Comparison of ENCODE assay signal across 8 cellular contexts in genomic region chr17:37489197-37490001, GRCh38. TPM values are rescaled to one million over a fixed set of nuclear protein-coding genes. Genes with fewer than 3 reads are reported as not detected.
DNase-seq lines count a peak whose midpoint lies in the region; ATAC-seq and TF ChIP-seq lines count a peak whose summit lies in the region.

Gene DUSP14 (plus strand): TSS chr17:37489891. CDS start chr17:37512273, 22,382 bp downstream.

- peak; percentile 48 for TF ChIP-seq POLR2A in HCT116 (IDR thresholded peaks at IDR 0.05; ENCODE audit: borderline replicate concordance, extremely low read depth, insufficient read depth, insufficient read length)

- no peaks in the 10 kb centered on the region for H3K9me3 ChIP-seq in HCT116 (ENCODE audit: control insufficient read depth in 1 of 2, insufficient read depth in 1 of 2, low read depth in 1 of 2, low read length in 2 of 2)
- H3K9me3 ChIP-seq in T-helper 17 cell (ENCODE audit: control insufficient read depth, low read length, poor library complexity, severe bottlenecking): no peaks in the 10 kb centered on the region
- H3K9me3 ChIP-seq in left ventricle myocardium inferior (replicated peaks): no peaks in the 10 kb centered on the region
- H3K9me3 ChIP-seq in psoas muscle: no peaks in the 10 kb centered on the region

- 0 to 1% (median 0%) methylated on average over 45 to 98 of the region's 100 CpGs for WGBS in psoas muscle, 3 donors

- peaks cover 44% of the 10 kb centered on the region for H3K79me2 ChIP-seq in HCT116 (ENCODE audit: insufficient read depth, low read length)

- TF ChIP-seq RAD21 in HCT116 (IDR thresholded peaks at IDR 0.05; ENCODE audit: low read depth): no peak

- peaks cover 9% of the 10 kb centered on the region; the same call in 1 of the 2 replicates for H4K20me1 ChIP-seq in HCT116 (ENCODE audit: insufficient read depth)

- DNase-seq in HCT116 (ENCODE audit: low read depth, low spot score) (peak; percentile 57), NCI-H1048 (lab: John Stamatoyannopoulos, UW) (peak; percentile 78), T-helper 17 cell (peak; percentile 71 to 79 (median 75)), amniotic stem cell (lab: John Stamatoyannopoulos, UW) (peak; percentile 47), left ventricle myocardium inferior (peak; percentile 82), psoas muscle (peak; percentile 87 to 91), ureter (ENCODE audit: low spot score) (peak; percentile 79)

- no peaks in the 10 kb centered on the region for H3K27me3 Mint-ChIP-seq in T-helper 17 cell

- H3K4me3 ChIP-seq in GM08714 (ENCODE audit: low read length) (peak within 1 kb of the TSS; percentile 99), HCT116 (replicated peaks in 1 of 2; ENCODE audit: low read depth in 1 of 2, low read length in 2 of 2) (peak within 1 kb of the TSS; percentile 72 to 76), left ventricle myocardium inferior (peak within 1 kb of the TSS; percentile 94), psoas muscle (peak within 1 kb of the TSS; percentile 95)

- no peaks in the 10 kb centered on the region for H3K27me3 ChIP-seq in HCT116 (ENCODE audit: insufficient read depth, low read length)
- H3K27me3 ChIP-seq in left ventricle myocardium inferior (ENCODE audit: low read depth): no peaks in the 10 kb centered on the region
- H3K27me3 ChIP-seq in psoas muscle (ENCODE audit: insufficient read depth in 3 of 3, low read length in 2 of 3): no peaks in the 10 kb centered on the region

- peak within 1 kb of the TSS; percentile 91 for H3K27ac ChIP-seq in HCT116 (ENCODE audit: low read depth, low read length)
- H3K27ac ChIP-seq in left ventricle myocardium inferior (replicated peaks): peak within 1 kb of the TSS; percentile 94
- H3K27ac ChIP-seq in psoas muscle: peak within 1 kb of the TSS; percentile 97

- peak within 1 kb of the TSS; percentile 93 for H3K27ac Mint-ChIP-seq in T-helper 17 cell

- peaks cover 43 to 65% of the 10 kb centered on the region in 2 experiments for H3K4me1 ChIP-seq in HCT116 (ENCODE audit: control insufficient read depth in 1 of 2, insufficient read depth in 2 of 2, low read length in 2 of 2)
- H3K4me1 ChIP-seq in left ventricle myocardium inferior: peaks cover 64% of the 10 kb centered on the region
- peaks cover 31% of the 10 kb centered on the region for H3K4me1 ChIP-seq in psoas muscle

- H3K4me1 Mint-ChIP-seq in T-helper 17 cell: peaks cover 20% of the 10 kb centered on the region

- peaks cover 2% of the 10 kb centered on the region for H3K36me3 Mint-ChIP-seq in T-helper 17 cell (ENCODE audit: low read depth)

- ATAC-seq in HCT116: peak; percentile 78
- ATAC-seq in T-helper 17 cell: peak; percentile 82
- peak; percentile 85 to 86 (median 85) for ATAC-seq in psoas muscle

- POLR2A ChIA-PET in HCT116 (lab: Charles Lee): no interaction called here

- H3K9ac ChIP-seq in HCT116 (ENCODE audit: low read length): peak within 1 kb of the TSS; percentile 78

- no peaks in the 10 kb centered on the region for H3K9me2 ChIP-seq in HCT116 (ENCODE audit: insufficient read depth)

- TF ChIP-seq CTCF in HCT116 (IDR thresholded peaks at IDR 0.05 in 2 of 3, conservative IDR thresholded peaks at IDR 0.05 in 1 of 3; ENCODE audit: borderline replicate concordance in 1 of 3, insufficient read depth in 1 of 3, low read depth in 2 of 3, low read length in 2 of 3) (no peak), left ventricle myocardium inferior (IDR thresholded peaks at IDR 0.05; ENCODE audit: borderline replicate concordance) (no peak), psoas muscle (IDR thresholded peaks at IDR 0.05) (no peak)

- H3K36me3 ChIP-seq in HCT116 (ENCODE audit: control insufficient read depth in 1 of 2, insufficient read depth in 2 of 2, low read length in 2 of 2) (no peaks in the 10 kb centered on the region), left ventricle myocardium inferior (no peaks in the 10 kb centered on the region), psoas muscle (ENCODE audit: insufficient read depth in 1 of 2, low read depth in 1 of 2) (no peaks in the 10 kb centered on the region)

- peak within 1 kb of the TSS; percentile 98 for H3K4me3 Mint-ChIP-seq in T-helper 17 cell

- BruUV-seq in HCT116 (replicated peaks; lab: Mats Ljungman, UMichigan): no TSS peak

- H3K4me2 ChIP-seq in HCT116 (ENCODE audit: low read length): peak within 1 kb of the TSS; percentile 96

- CTCF ChIA-PET in HCT116 (lab: Charles Lee): no interaction called here

- intact Hi-C loops in HCT116 (cut with micrococcal nuclease): loop anchor here (2.0 to 5.0 kb wide), 2 partner anchors 83 to 118 kb away; partner anchors contain the start of genes ACACA, SYNRG and TADA2A
- intact Hi-C loops in left ventricle myocardium inferior (cut with micrococcal nuclease): loop anchor here (5.0 kb wide), 1 partner anchor 82 kb away; the partner anchor contains the start of genes ACACA and TADA2A
- intact Hi-C loops in psoas muscle (cut with DNase I): loop anchor here in 1 of 2 donors (5.0 kb wide), 1 partner anchor 82 kb away; the partner anchor contains the start of genes ACACA and TADA2A

- H2AFZ ChIP-seq in HCT116 (ENCODE audit: low read depth, low read length, poor library complexity, severe bottlenecking): no peak within 1 kb of the TSS

- RAD21 ChIA-PET in HCT116 (lab: Charles Lee; ENCODE audit: low non-redundant PET in 1 of 2, low total read pairs in 2 of 2, uncharacterized antibody in 2 of 2, unreplicated experiment in 2 of 2): no interaction called here

TF ChIP-seq in HCT116, 20 proteins besides CTCF, POLR2A, EP300 and RAD21:
- no peak for TF ChIP-seq EZH2 (IDR thresholded peaks at IDR 0.05)
- TF ChIP-seq YY1 (IDR thresholded peaks at IDR 0.05; ENCODE audit: extremely low read depth, insufficient replicate concordance, low read depth, low read length): no peak
- TF ChIP-seq ZBTB33 (IDR thresholded peaks at IDR 0.05; ENCODE audit: extremely low read depth, insufficient replicate concordance, low read length): no peak
- TF ChIP-seq ZNF274 (IDR thresholded peaks at IDR 0.05; ENCODE audit: low read depth, low read length): no peak
- peak; percentile 82 for TF ChIP-seq MAX (IDR thresholded peaks at IDR 0.05)
- TF ChIP-seq SIN3A (IDR thresholded peaks at IDR 0.05; ENCODE audit: low read depth): 0 out of 2 replicates have a peak, but pooled peaks have one; percentile 40
- TF ChIP-seq ELF1 (IDR thresholded peaks at IDR 0.05; ENCODE audit: borderline replicate concordance, low read depth): no peak
- no peak for TF ChIP-seq CEBPB (IDR thresholded peaks at IDR 0.05; ENCODE audit: low read depth)
- 0 out of 2 replicates have a peak, but pooled peaks have one; percentile 21 for TF ChIP-seq EGR1 (IDR thresholded peaks at IDR 0.05; ENCODE audit: low read depth)
- peak; percentile 79 for TF ChIP-seq POLR2AphosphoS5 (IDR thresholded peaks at IDR 0.05; ENCODE audit: low read depth, low read length)
- no peak for TF ChIP-seq FOSL1 (IDR thresholded peaks at IDR 0.05; ENCODE audit: low read depth)
- no peak for TF ChIP-seq EZH2phosphoT487 (IDR thresholded peaks at IDR 0.05; ENCODE audit: borderline replicate concordance)
TF ChIP-seq in HCT116: peak in this region for 4.

RNA-seq across cellular contexts. Expression of gene DUSP14, which starts in this region (rescaled TPM):
- total RNA-seq in HCT116 (2021; ENCODE audit: unreplicated experiment): 27.6 TPM
- polyA plus RNA-seq in HCT116 (2012): 23.4 and 29.7 TPM in 2 replicates
- 1 to 10 TPM; 3.9 to 4.4 TPM for total RNA-seq in T-helper 17 cell
- total RNA-seq in left ventricle myocardium inferior: 18.1 TPM
- total RNA-seq in psoas muscle: 10 to 100 TPM in 3 of 4 donors, 1 to 10 TPM in 1; 9.3 to 21.5 (median 14.0) TPM
- 10 to 100 TPM in 2 of 3 donors, 1 to 10 TPM in 1; 9.4 to 32.1 (median 11.6) TPM for polyA plus RNA-seq in psoas muscle
- total RNA-seq in ureter: 7.3 TPM

Comparison
In these comparisons a context has a peak if more than half of its experiments do, and no peak if none do; other contexts are left out.
1. Peak in every context shown above with its lines: DNase-seq, ATAC-seq, H3K4me3 ChIP-seq and H3K27ac ChIP-seq.